8 cellular contexts compared by ENCODE assay signal in genomic region chr11:117179048-117179999, GRCh38. TPM values are rescaled to one million over a fixed set of nuclear protein-coding genes. Genes with fewer than 3 reads are reported as not detected.
DNase-seq lines count a peak whose midpoint lies in the region; ATAC-seq and TF ChIP-seq lines count a peak whose summit lies in the region.

No MANE protein-coding gene starts in this region.

- peak overlapping the region; percentile 74 for H3K4me3 ChIP-seq in H7 (ENCODE audit: insufficient read depth, low read depth, low read length)
- peak overlapping the region; percentile 63 for H3K4me3 ChIP-seq in NB4 (ENCODE audit: low read depth, low read length)
- peak overlapping the region; percentile 87 for H3K4me3 ChIP-seq in upper lobe of right lung

- peaks cover 31% of the 10 kb centered on the region for H3K4me1 ChIP-seq in upper lobe of right lung

- H3K4me3 Mint-ChIP-seq in neural crest cell = peak overlapping the region; percentile 96

- peak overlapping the region; percentile 92 for H3K27ac Mint-ChIP-seq in neural crest cell (ENCODE audit: unreplicated experiment)

- no peaks in the 10 kb centered on the region for H3K9me3 Mint-ChIP-seq in neural crest cell

- H3K36me3 Mint-ChIP-seq in neural crest cell (ENCODE audit: low read depth) = peaks cover 2% of the 10 kb centered on the region

- no peaks in the 10 kb centered on the region for H3K9me3 ChIP-seq in upper lobe of right lung

- no peak for TF ChIP-seq CTCF in NB4 (IDR thresholded peaks at IDR 0.05; ENCODE audit: low read depth, low read length)
- no peak for TF ChIP-seq CTCF in neural crest cell (conservative IDR thresholded peaks at IDR 0.05)
- no peak for TF ChIP-seq CTCF in upper lobe of right lung (IDR thresholded peaks at IDR 0.05)

- peaks cover 50% of the 10 kb centered on the region for H3K4me1 Mint-ChIP-seq in neural crest cell

- H3K27me3 ChIP-seq in H7 (ENCODE audit: control insufficient read depth, insufficient read depth, low read length) (no peaks in the 10 kb centered on the region), upper lobe of right lung (no peaks in the 10 kb centered on the region)

- TF ChIP-seq POLR2A in NB4 (IDR thresholded peaks at IDR 0.05; ENCODE audit: extremely low read depth, insufficient read length) = no peak

- intact Hi-C loops in upper lobe of right lung (cut with DNase I) = no loop called here

- H3K27ac ChIP-seq in upper lobe of right lung = peak overlapping the region; percentile 88

- ATAC-seq in upper lobe of right lung = peak; percentile 44

- peaks cover 2% of the 10 kb centered on the region; the same call in 1 of the 2 replicates for H3K36me3 ChIP-seq in H7 (replicated peaks; ENCODE audit: control insufficient read depth, insufficient read depth, low read length)
- H3K36me3 ChIP-seq in upper lobe of right lung = peaks cover 26% of the 10 kb centered on the region

- DNase-seq in GM04504 (ENCODE audit: low read depth) = peak; percentile 25
- DNase-seq in H7 = peak; percentile 49
- peak; percentile 91 for DNase-seq in NB4 (ENCODE audit: low read depth)
- peak; percentile 37 for DNase-seq in activated T-cell treated with anti-CD3 and anti-CD28 coated beads for 48 hours (ENCODE audit: low read depth)
- peak; percentile 46 for DNase-seq in fibroblast of gingiva (ENCODE audit: low read depth)
- peak; percentile 41 for DNase-seq in neural crest cell (ENCODE audit: low read depth, low spot score)
- DNase-seq in upper lobe of right lung = peak; percentile 78
- DNase-seq in midbrain (lab: John Stamatoyannopoulos, UW) = no peak

- no peaks in the 10 kb centered on the region for H3K27me3 Mint-ChIP-seq in neural crest cell (ENCODE audit: low read depth)

RNA-seq across cellular contexts. Expression of gene SIDT2, which starts 0.8 kb away (rescaled TPM):
- total RNA-seq in H7 (2014; rRNA removed; shearing (Covaris generic)) = 10.3 and 14.7 TPM in 2 replicates
- total RNA-seq in neural crest cell (33.5 and 37.6 TPM in 2 replicates), upper lobe of right lung (107 TPM)

RNA-seq across cellular contexts. Expression of gene TAGLN, which starts 19.8 kb away (rescaled TPM):
- total RNA-seq in H7 (2014; rRNA removed; shearing (Covaris generic)) = 188 and 343 TPM in 2 replicates
- total RNA-seq in neural crest cell (6.4 and 7.7 TPM in 2 replicates), upper lobe of right lung (465 TPM)

RNA-seq across cellular contexts. Expression of gene PAFAH1B2, which starts 35.2 kb away (rescaled TPM):
- total RNA-seq in H7 (2014; rRNA removed; shearing (Covaris generic)) = 138 and 159 TPM in 2 replicates
- total RNA-seq in neural crest cell (132 and 134 TPM in 2 replicates), upper lobe of right lung (86.9 TPM)

RNA-seq across cellular contexts. Expression of gene PCSK7, which starts 52.5 kb away (rescaled TPM):
- 28.4 and 29.3 TPM in 2 replicates for total RNA-seq in H7 (2014; rRNA removed; shearing (Covaris generic))
- total RNA-seq in neural crest cell (49.7 and 53.1 TPM in 2 replicates), upper lobe of right lung (57.8 TPM)

RNA-seq across cellular contexts. Expression of gene RNF214, which starts 53.1 kb away (rescaled TPM):
- total RNA-seq in H7 (2014; rRNA removed; shearing (Covaris generic)) = 10.1 and 14.9 TPM in 2 replicates
- total RNA-seq in neural crest cell (47.2 and 47.5 TPM in 2 replicates), upper lobe of right lung (27.1 TPM)

Comparison
In these comparisons a context has a peak if more than half of its experiments do, and no peak if none do; other contexts are left out.
1. RNA of gene TAGLN, which starts 19.8 kb away (total RNA-seq): 465 TPM in upper lobe of right lung (single experiment) and 188 to 343 TPM in H7; 6.4 to 7.7 TPM in neural crest cell; every median in the first group is over 10 times any median in the second.
2. Peak in every context shown above with its lines, with median percentiles within 50 percentile points of each other: H3K4me3 ChIP-seq.